Comparison of ENCODE assay signal across 8 cellular contexts in genomic region chr6:33410711-33411631, GRCh38. TPM values are rescaled to one million over a fixed set of nuclear protein-coding genes. Genes with fewer than 3 reads are reported as not detected.
DNase-seq lines count a peak whose midpoint lies in the region; ATAC-seq and TF ChIP-seq lines count a peak whose summit lies in the region.

TSS of gene PHF1 (plus strand) at chr6:33411014. CDS start at chr6:33412264, 1,250 bp downstream.

- WGBS in liver, result under 1% methylated on average over 62 of the region's 67 CpGs

- H3K9me3 Mint-ChIP-seq in T-cell, result no peaks in the 10 kb centered on the region
- no peaks in the 10 kb centered on the region for H3K9me3 Mint-ChIP-seq in stimulated activated naive CD8-positive, alpha-beta T cell treated with anti-CD3 and anti-CD28 coated beads, Interleukin-15, amount 100 ng/mL, for 72 hours

- H3K9me3 ChIP-seq in liver (ENCODE audit: control insufficient read depth in 4 of 4, low read length in 3 of 4), result no peaks in the 10 kb centered on the region

- ATAC-seq in GM21423 (IDR thresholded peaks at IDR 0.05; ENCODE audit: unreplicated experiment) (peak; percentile 32), T-cell (replicated peaks in 1 of 4) (peak; percentile 61 to 70 (median 64))
- ATAC-seq in stimulated activated naive CD8-positive, alpha-beta T cell treated with anti-CD3 and anti-CD28 coated beads, Interleukin-15, amount 100 ng/mL, for 72 hours, result peak; percentile 67

- H3K36me3 ChIP-seq in liver (ENCODE audit: control insufficient read depth in 4 of 4, insufficient read depth in 3 of 4, low read depth in 1 of 4, low read length in 3 of 4), result peaks cover 8 to 31% (median 19%) of the 10 kb centered on the region in 4 donors

- H3K4me3 ChIP-seq in liver (ENCODE audit: low read depth in 1 of 3, low read length in 3 of 3), result peak within 1 kb of the TSS; percentile 60 to 97 (median 64)

- no peak for TF ChIP-seq CTCF in liver (IDR thresholded peaks at IDR 0.05; ENCODE audit: low read depth, low read length, missing input control)

- POLR2A ChIA-PET in T-cell (lab: Charles Lee), result interaction anchor here in 1 of 2 donors (0.6 to 1.3 kb wide), 2 partner anchors 20 to 164 kb away, joined by 4 read pairs; no protein-coding TSS in a partner anchor

- H3K27ac ChIP-seq in liver (ENCODE audit: low read depth in 1 of 2, low read length in 2 of 2), result peak within 1 kb of the TSS; percentile 82 to 94

- no peak for TF ChIP-seq RAD21 in liver (IDR thresholded peaks at IDR 0.05)

- DNase-seq in NCI-H187 (lab: John Stamatoyannopoulos, UW) (peak; percentile 73 to 91), NCI-H187 treated with DMSO at 0.1 percent for 48 hours (lab: John Stamatoyannopoulos, UW) (no peak), HT1080 (ENCODE audit: low read depth) (peak; percentile 68), T-cell (peak in 8 of 34 experiments; percentile 69 to 89 (median 80)), dermis blood vessel endothelial cell (peak; percentile 84)
- peak; percentile 91 to 93 for DNase-seq in stimulated activated naive CD8-positive, alpha-beta T cell treated with anti-CD3 and anti-CD28 coated beads, Interleukin-15, amount 100 ng/mL, for 72 hours

- H3K4me3 Mint-ChIP-seq in T-cell, result peak within 1 kb of the TSS; percentile 84 to 94 (median 87)
- H3K4me3 Mint-ChIP-seq in stimulated activated naive CD8-positive, alpha-beta T cell treated with anti-CD3 and anti-CD28 coated beads, Interleukin-15, amount 100 ng/mL, for 72 hours, result peak within 1 kb of the TSS; percentile 80 to 90

- no peaks in the 10 kb centered on the region for H3K27me3 Mint-ChIP-seq in T-cell
- no peaks in the 10 kb centered on the region for H3K27me3 Mint-ChIP-seq in stimulated activated naive CD8-positive, alpha-beta T cell treated with anti-CD3 and anti-CD28 coated beads, Interleukin-15, amount 100 ng/mL, for 72 hours

- H3K36me3 Mint-ChIP-seq in T-cell, result peaks cover 30% of the 10 kb centered on the region

- peak within 1 kb of the TSS; percentile 91 for H3K27ac Mint-ChIP-seq in T-cell
- peak within 1 kb of the TSS; percentile 95 for H3K27ac Mint-ChIP-seq in stimulated activated naive CD8-positive, alpha-beta T cell treated with anti-CD3 and anti-CD28 coated beads, Interleukin-15, amount 100 ng/mL, for 72 hours

- peaks cover 5 to 22% (median 15%) of the 10 kb centered on the region in 4 donors for H3K4me1 ChIP-seq in liver (ENCODE audit: control insufficient read depth in 4 of 4, insufficient read depth in 4 of 4, low read length in 3 of 4)

- CTCF ChIA-PET in T-cell (lab: Charles Lee), result interaction anchor here in 1 of 2 donors (1.3 to 1.8 kb wide), 2 partner anchors 21 to 160 kb away, joined by 5 to 11 read pairs; no protein-coding TSS in a partner anchor

- peak within 1 kb of the TSS; percentile 75 for H3K9ac ChIP-seq in liver (ENCODE audit: low read depth in 1 of 2, low read length in 2 of 2)

- H3K27me3 ChIP-seq in liver (ENCODE audit: control insufficient read depth in 4 of 4, insufficient read depth in 4 of 4, low read length in 3 of 4), result no peaks in the 10 kb centered on the region

- H3K4me1 Mint-ChIP-seq in T-cell, result peaks cover 50 to 60% (median 58%) of the 10 kb centered on the region in 3 donors
- peaks cover 61% of the 10 kb centered on the region for H3K4me1 Mint-ChIP-seq in stimulated activated naive CD8-positive, alpha-beta T cell treated with anti-CD3 and anti-CD28 coated beads, Interleukin-15, amount 100 ng/mL, for 72 hours

TF ChIP-seq in liver, 16 proteins besides CTCF, POLR2A, EP300 and RAD21:
- no peak for TF ChIP-seq MAX (IDR thresholded peaks at IDR 0.05)
- no peak for TF ChIP-seq YY1 (IDR thresholded peaks at IDR 0.05)
- no peak for TF ChIP-seq FOXA2 (IDR thresholded peaks at IDR 0.05)
- TF ChIP-seq RXRA (IDR thresholded peaks at IDR 0.05), result no peak
- no peak for TF ChIP-seq ZBTB33 (IDR thresholded peaks at IDR 0.05)
- no peak for TF ChIP-seq JUND (IDR thresholded peaks at IDR 0.05)
- TF ChIP-seq SP1 (IDR thresholded peaks at IDR 0.05), result no peak
- TF ChIP-seq HNF4G (IDR thresholded peaks at IDR 0.05), result no peak
- no peak for TF ChIP-seq ATF3 (IDR thresholded peaks at IDR 0.05)
- no peak for TF ChIP-seq EGR1 (IDR thresholded peaks at IDR 0.05; ENCODE audit: low read depth in 2 of 2)
- no peak for TF ChIP-seq HNF4A (conservative IDR thresholded peaks at IDR 0.05)
- TF ChIP-seq FOXA1 (IDR thresholded peaks at IDR 0.05), result no peak
- no peak for TF ChIP-seq REST (IDR thresholded peaks at IDR 0.05)
- no peak for TF ChIP-seq GABPA (IDR thresholded peaks at IDR 0.05 in 1 of 2, conservative IDR thresholded peaks at IDR 0.05 in 1 of 2)
- TF ChIP-seq TAF1 (conservative IDR thresholded peaks at IDR 0.05), result no peak
- TF ChIP-seq NR2F2 (IDR thresholded peaks at IDR 0.05), result no peak

RNA-seq across cellular contexts. Expression of gene PHF1, which starts in this region (rescaled TPM):
- 27.0 and 30.8 TPM in 2 replicates for total RNA-seq in HT1080 (2014; rRNA removed; shearing (Covaris generic))
- polyA plus RNA-seq in HT1080 (2015; cell fraction: cytosol; rRNA removed), result 30.8 and 36.3 TPM in 2 replicates
- 104 and 109 TPM in 2 replicates for polyA plus RNA-seq in HT1080 (2015; cell fraction: nucleus; rRNA removed)
- total RNA-seq in T-cell, result 100 to 1,000 TPM; 169 to 372 (median 175) TPM
- 14.4 and 16.5 TPM in 2 replicates for total RNA-seq in dermis blood vessel endothelial cell
- 10 to 100 TPM in 1 of 2 donors, 1 to 10 TPM in 1; 7.2 to 13.5 TPM for total RNA-seq in liver
- polyA plus RNA-seq in liver, result 10 to 100 TPM in 1 of 2 donors, 1 to 10 TPM in 1; 9.9 to 13.1 TPM
